In genomic region chr20:59565768-59566461, GRCh38 we compare ENCODE assay signal across 23 cellular contexts. TPM values are rescaled to one million over a fixed set of nuclear protein-coding genes. Genes with fewer than 3 reads are reported as not detected.
"Had no signal": no experiment of that assay in that cellular context is flagged by ENCODE, and none has a peak within 500 bp of the region (broad histone marks: within the 10 kb centered on the region; RNA-seq: fewer than 3 reads in every experiment).

No MANE protein-coding gene starts in this region.

- H3K4me3 ChIP-seq: neural progenitor cell, ovary, prostate gland, tibial artery had no signal

- H3K27me3 ChIP-seq: ovary had no signal

- H3K4me2 ChIP-seq: neural progenitor cell had no signal

- H2AFZ ChIP-seq: neural progenitor cell had no signal

- H3K27me3 Mint-ChIP-seq: stimulated activated naive CD8-positive, alpha-beta T cell treated with anti-CD3 and anti-CD28 coated beads, Interleukin-15, amount 100 ng/mL, for 72 hours had no signal

- ATAC-seq: left ventricle myocardium superior; naive thymus-derived CD8-positive, alpha-beta T cell; stimulated activated effector memory CD8-positive, alpha-beta T cell treated with anti-CD3 and anti-CD28 coated beads, Interleukin-12 subunit alpha, Interleukin-12 subunit beta, amount 100 ng/mL, for 72 hours; stimulated activated naive CD8-positive, alpha-beta T cell treated with anti-CD3 and anti-CD28 coated beads, Interleukin-15, amount 100 ng/mL, for 72 hours had no signal

- H3K9me3 Mint-ChIP-seq: activated naive CD4-positive, alpha-beta T cell treated with anti-CD3 and anti-CD28 coated beads, Interleukin-2, amount 50 U/mL, for 72 hours; mesothelial cell of epicardium; naive thymus-derived CD8-positive, alpha-beta T cell; neural progenitor cell; stimulated activated effector memory CD8-positive, alpha-beta T cell treated with anti-CD3 and anti-CD28 coated beads, Interleukin-12 subunit alpha, Interleukin-12 subunit beta, amount 100 ng/mL, for 72 hours; stimulated activated naive CD8-positive, alpha-beta T cell treated with anti-CD3 and anti-CD28 coated beads, Interleukin-15, amount 100 ng/mL, for 72 hours had no signal

- H3K36me3 ChIP-seq: neural progenitor cell, ovary, prostate gland, tibial artery had no signal

- H3K27ac ChIP-seq: neural progenitor cell, ovary, prostate gland, tibial artery, VCaP had no signal

- H3K4me1 Mint-ChIP-seq: mesothelial cell of epicardium; neural progenitor cell; stimulated activated effector memory CD8-positive, alpha-beta T cell treated with anti-CD3 and anti-CD28 coated beads, Interleukin-12 subunit alpha, Interleukin-12 subunit beta, amount 100 ng/mL, for 72 hours had no signal

- H3K4me1 ChIP-seq: neural progenitor cell, prostate gland, tibial artery had no signal

- FAIRE-seq: endometrium, frontal cortex had no signal

- DNase-seq: activated CD4-positive, alpha-beta T cell treated with anti-CD3 and anti-CD28 coated beads for 1 hour; activated CD4-positive, alpha-beta T cell treated with anti-CD3 and anti-CD28 coated beads, Interleukin-2, amount 50 U/mL, for 4 hours; aorta; glutamatergic neuron; hippocampal formation; left ventricle myocardium superior; mammary epithelial cell; naive thymus-derived CD8-positive, alpha-beta T cell; ovary; stimulated activated naive CD8-positive, alpha-beta T cell treated with anti-CD3 and anti-CD28 coated beads, Interleukin-15, amount 100 ng/mL, for 72 hours had no signal

- H3K4me3 Mint-ChIP-seq: brain; mesothelial cell of epicardium; naive thymus-derived CD8-positive, alpha-beta T cell; neural progenitor cell; stimulated activated effector memory CD8-positive, alpha-beta T cell treated with anti-CD3 and anti-CD28 coated beads, Interleukin-12 subunit alpha, Interleukin-12 subunit beta, amount 100 ng/mL, for 72 hours; stimulated activated naive CD8-positive, alpha-beta T cell treated with anti-CD3 and anti-CD28 coated beads, Interleukin-15, amount 100 ng/mL, for 72 hours had no signal

- H3K9me3 ChIP-seq: ovary, prostate gland, tibial artery had no signal

- H3K36me3 Mint-ChIP-seq: activated naive CD4-positive, alpha-beta T cell treated with anti-CD3 and anti-CD28 coated beads, Interleukin-2, amount 50 U/mL, for 72 hours; brain; mesothelial cell of epicardium; naive thymus-derived CD8-positive, alpha-beta T cell; neural progenitor cell; stimulated activated effector memory CD8-positive, alpha-beta T cell treated with anti-CD3 and anti-CD28 coated beads, Interleukin-12 subunit alpha, Interleukin-12 subunit beta, amount 100 ng/mL, for 72 hours had no signal

- H3K9ac ChIP-seq: neural progenitor cell had no signal

RNA-seq across cellular contexts. Expression of gene PHACTR3, which starts 38.4 kb away (rescaled TPM):
- total RNA-seq: activated CD8-positive, alpha-beta memory T cell treated with anti-CD3 and anti-CD28 coated beads for 36 hours; activated naive CD4-positive, alpha-beta T cell treated with anti-CD3 and anti-CD28 coated beads, Interleukin-2, amount 50 U/mL, for 72 hours; chondrocyte; naive thymus-derived CD8-positive, alpha-beta T cell; T-helper 2 cell treated with Interferon-gamma antibody and Interleukin-4, amounts not matched to agents 100 ng/mL and 5 ng/mL, for 36 hours had no signal
- polyA plus RNA-seq: aorta; naive thymus-derived CD8-positive, alpha-beta T cell had no signal
